Comparison of ENCODE assay signal across 28 cellular contexts in the genomic region with DNA sequence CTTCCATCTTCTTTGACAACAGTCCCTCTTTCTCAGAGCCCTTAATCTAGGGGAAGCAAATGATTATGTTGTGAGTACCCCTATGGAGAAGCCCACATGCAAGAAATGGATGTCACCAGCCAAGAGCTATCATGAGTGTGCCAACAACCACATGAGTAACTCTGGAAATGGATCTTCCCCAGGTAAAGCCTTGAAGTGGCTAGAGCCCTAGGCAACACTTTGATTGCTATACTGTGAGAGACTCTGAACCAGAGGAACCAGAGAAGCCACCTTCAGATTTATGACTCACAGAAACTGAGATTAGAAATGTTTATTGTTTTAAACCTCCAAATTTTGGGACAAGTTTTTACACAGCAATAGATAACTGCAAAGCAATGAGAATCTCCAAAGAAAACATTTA.
"Had no signal": no experiment of that assay in that cellular context is flagged by ENCODE, and none has a peak within 500 bp of the region (broad histone marks: within the 10 kb centered on the region; RNA-seq: fewer than 3 reads in every experiment).

No MANE protein-coding gene starts in this region.

- H2AFZ ChIP-seq: hepatocyte had no signal

- H3K27ac ChIP-seq: hepatocyte, right lobe of liver, skin epidermis, tibial nerve, VCaP had no signal

- H3K9me3 Mint-ChIP-seq: activated CD4-positive, alpha-beta T cell treated with anti-CD3 and anti-CD28 coated beads, Interleukin-2, amount 10 ng/mL, durations not matched to agents 7 days and 5 days; activated CD8-positive, alpha-beta T cell treated with anti-CD3 and anti-CD28 coated beads for 36 hours; activated naive CD4-positive, alpha-beta T cell treated with anti-CD3 and anti-CD28 coated beads, Interleukin-2, amount 10 ng/mL, durations not matched to agents 7 days and 5 days; dendritic cell treated with granulocyte-macrophage colony-stimulating factor and Interleukin-4, amounts not matched to agents 40 ng/mL and 50 ng/mL, for 4 days; naive B cell; stimulated activated effector memory CD8-positive, alpha-beta T cell treated with anti-CD3 and anti-CD28 coated beads, Interleukin-12 subunit alpha, Interleukin-12 subunit beta, amount 100 ng/mL, for 72 hours; stimulated activated naive CD8-positive, alpha-beta T cell treated with anti-CD3 and anti-CD28 coated beads, Interleukin-15, amount 100 ng/mL, for 72 hours; T-cell; T-helper 2 cell treated with Interferon-gamma antibody and Interleukin-4, amounts not matched to agents 5 μg/mL and 100 μg/mL, for 36 hours had no signal

- H3K36me3 Mint-ChIP-seq: activated CD8-positive, alpha-beta memory T cell treated with anti-CD3 and anti-CD28 coated beads, Interleukin-2, amount 10 ng/mL, durations not matched to agents 7 days and 5 days; activated naive CD4-positive, alpha-beta T cell treated with anti-CD3 and anti-CD28 coated beads, Interleukin-2, amount 10 ng/mL, durations not matched to agents 7 days and 5 days; naive B cell; stimulated activated effector memory CD8-positive, alpha-beta T cell treated with anti-CD3 and anti-CD28 coated beads, Interleukin-12 subunit alpha, Interleukin-12 subunit beta, amount 100 ng/mL, for 72 hours; T-cell had no signal

- H3K36me3 ChIP-seq: right lobe of liver, tibial nerve had no signal

- H3K4me3 ChIP-seq: hepatocyte, right lobe of liver, skin epidermis, tibial nerve had no signal

- DNase-seq: activated CD4-positive, alpha-beta T cell treated with anti-CD3 and anti-CD28 coated beads, Interleukin-2, amount 10 ng/mL, durations not matched to agents 7 days and 5 days; activated CD4-positive, CD25-positive, alpha-beta regulatory T cell treated with anti-CD3 and anti-CD28 coated beads, Interleukin-2, amount 50 U/mL, for 72 hours; activated CD8-positive, alpha-beta memory T cell treated with anti-CD3 and anti-CD28 coated beads, Interleukin-2, amount 10 ng/mL, durations not matched to agents 7 days and 5 days; activated CD8-positive, alpha-beta T cell treated with anti-CD3 and anti-CD28 coated beads for 36 hours; activated effector memory CD4-positive, alpha-beta T cell treated with anti-CD3 and anti-CD28 coated beads, Interleukin-2, amount 50 U/mL, for 16 hours; activated naive CD4-positive, alpha-beta T cell treated with anti-CD3 and anti-CD28 coated beads, Interleukin-2, amount 10 ng/mL, durations not matched to agents 7 days and 5 days; activated T-cell treated with anti-CD3 and anti-CD28 coated beads for 4 hours; amygdala; effector CD8-positive, alpha-beta T cell; glutamatergic neuron; left colon; mesendoderm; naive B cell; occipital lobe; right lobe of liver; stimulated activated CD4-positive, alpha-beta T cell treated with anti-CD3 and anti-CD28 coated beads, Interleukin-2, amount 100 ng/mL, for 24 hours; stimulated activated naive CD8-positive, alpha-beta T cell treated with anti-CD3 and anti-CD28 coated beads, Interleukin-15, amount 100 ng/mL, for 72 hours; T-cell had no signal

- H3K9me3 ChIP-seq: right lobe of liver, tibial nerve had no signal

- H3K4me3 Mint-ChIP-seq: activated CD4-positive, alpha-beta T cell treated with anti-CD3 and anti-CD28 coated beads, Interleukin-2, amount 10 ng/mL, durations not matched to agents 7 days and 5 days; activated CD8-positive, alpha-beta memory T cell treated with anti-CD3 and anti-CD28 coated beads, Interleukin-2, amount 10 ng/mL, durations not matched to agents 7 days and 5 days; activated CD8-positive, alpha-beta T cell treated with anti-CD3 and anti-CD28 coated beads for 36 hours; activated naive CD4-positive, alpha-beta T cell treated with anti-CD3 and anti-CD28 coated beads, Interleukin-2, amount 10 ng/mL, durations not matched to agents 7 days and 5 days; dendritic cell treated with granulocyte-macrophage colony-stimulating factor and Interleukin-4, amounts not matched to agents 40 ng/mL and 50 ng/mL, for 4 days; naive B cell; neural crest cell; stimulated activated effector memory CD8-positive, alpha-beta T cell treated with anti-CD3 and anti-CD28 coated beads, Interleukin-12 subunit alpha, Interleukin-12 subunit beta, amount 100 ng/mL, for 72 hours; stimulated activated naive CD8-positive, alpha-beta T cell treated with anti-CD3 and anti-CD28 coated beads, Interleukin-15, amount 100 ng/mL, for 72 hours; T-cell; T-helper 2 cell treated with Interferon-gamma antibody and Interleukin-4, amounts not matched to agents 5 μg/mL and 100 μg/mL, for 36 hours had no signal

- H3K4me1 ChIP-seq: right lobe of liver, tibial nerve had no signal

- ATAC-seq: activated CD8-positive, alpha-beta memory T cell treated with anti-CD3 and anti-CD28 coated beads, Interleukin-2, amount 10 ng/mL, durations not matched to agents 7 days and 5 days; activated CD8-positive, alpha-beta T cell treated with anti-CD3 and anti-CD28 coated beads for 36 hours; esophagus mucosa; left colon; right lobe of liver; stimulated activated effector memory CD8-positive, alpha-beta T cell treated with anti-CD3 and anti-CD28 coated beads, Interleukin-12 subunit alpha, Interleukin-12 subunit beta, amount 100 ng/mL, for 72 hours; stimulated activated naive CD8-positive, alpha-beta T cell treated with anti-CD3 and anti-CD28 coated beads, Interleukin-15, amount 100 ng/mL, for 72 hours; T-cell had no signal

- H3K27ac Mint-ChIP-seq: activated CD4-positive, alpha-beta T cell treated with anti-CD3 and anti-CD28 coated beads, Interleukin-2, amount 10 ng/mL, durations not matched to agents 7 days and 5 days; activated CD8-positive, alpha-beta memory T cell treated with anti-CD3 and anti-CD28 coated beads, Interleukin-2, amount 10 ng/mL, durations not matched to agents 7 days and 5 days; activated CD8-positive, alpha-beta T cell treated with anti-CD3 and anti-CD28 coated beads for 36 hours; activated naive CD4-positive, alpha-beta T cell treated with anti-CD3 and anti-CD28 coated beads, Interleukin-2, amount 10 ng/mL, durations not matched to agents 7 days and 5 days; dendritic cell treated with granulocyte-macrophage colony-stimulating factor and Interleukin-4, amounts not matched to agents 40 ng/mL and 50 ng/mL, for 4 days; naive B cell; stimulated activated effector memory CD8-positive, alpha-beta T cell treated with anti-CD3 and anti-CD28 coated beads, Interleukin-12 subunit alpha, Interleukin-12 subunit beta, amount 100 ng/mL, for 72 hours; stimulated activated naive CD8-positive, alpha-beta T cell treated with anti-CD3 and anti-CD28 coated beads, Interleukin-15, amount 100 ng/mL, for 72 hours; T-cell; T-helper 2 cell treated with Interferon-gamma antibody and Interleukin-4, amounts not matched to agents 5 μg/mL and 100 μg/mL, for 36 hours had no signal

- FAIRE-seq: frontal cortex had no signal

- H3K4me1 Mint-ChIP-seq: activated CD4-positive, alpha-beta T cell treated with anti-CD3 and anti-CD28 coated beads, Interleukin-2, amount 10 ng/mL, durations not matched to agents 7 days and 5 days; activated CD8-positive, alpha-beta memory T cell treated with anti-CD3 and anti-CD28 coated beads, Interleukin-2, amount 10 ng/mL, durations not matched to agents 7 days and 5 days; activated naive CD4-positive, alpha-beta T cell treated with anti-CD3 and anti-CD28 coated beads, Interleukin-2, amount 10 ng/mL, durations not matched to agents 7 days and 5 days; stimulated activated effector memory CD8-positive, alpha-beta T cell treated with anti-CD3 and anti-CD28 coated beads, Interleukin-12 subunit alpha, Interleukin-12 subunit beta, amount 100 ng/mL, for 72 hours; stimulated activated naive CD8-positive, alpha-beta T cell treated with anti-CD3 and anti-CD28 coated beads, Interleukin-15, amount 100 ng/mL, for 72 hours; T-cell had no signal

- H3K4me2 ChIP-seq: hepatocyte had no signal

- H3K79me2 ChIP-seq: hepatocyte had no signal

- H3K27me3 ChIP-seq: hepatocyte, right lobe of liver, tibial nerve had no signal

- H3K27me3 Mint-ChIP-seq: activated CD4-positive, alpha-beta T cell treated with anti-CD3 and anti-CD28 coated beads, Interleukin-2, amount 10 ng/mL, durations not matched to agents 7 days and 5 days; activated naive CD4-positive, alpha-beta T cell treated with anti-CD3 and anti-CD28 coated beads, Interleukin-2, amount 10 ng/mL, durations not matched to agents 7 days and 5 days; dendritic cell treated with granulocyte-macrophage colony-stimulating factor and Interleukin-4, amounts not matched to agents 40 ng/mL and 50 ng/mL, for 4 days; stimulated activated naive CD8-positive, alpha-beta T cell treated with anti-CD3 and anti-CD28 coated beads, Interleukin-15, amount 100 ng/mL, for 72 hours had no signal
